In the genomic region with DNA sequence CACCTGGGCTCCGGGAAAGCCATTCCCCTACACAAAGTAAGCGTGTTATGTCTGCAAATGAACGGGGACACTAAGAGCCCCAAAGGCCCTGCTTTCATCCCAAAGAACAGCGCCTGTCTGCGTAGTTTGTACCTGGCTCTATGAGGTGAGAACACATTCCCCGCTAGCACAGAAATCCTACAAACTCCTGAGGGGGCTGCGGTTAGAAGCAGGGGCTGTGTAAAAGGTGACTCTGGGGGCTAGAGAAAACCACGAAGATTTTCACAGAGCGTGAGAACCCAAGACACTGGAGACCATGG, we compare ENCODE assay signal across 8 cellular contexts.
DNase-seq lines count a peak whose midpoint lies in the region; ATAC-seq, FAIRE-seq and TF ChIP-seq lines count a peak whose summit lies in the region.
"Not testable (repeated sequence)": the region's sequence is repeated elsewhere in the genome, so short reads cannot be mapped to it uniquely, and the experiment has no call there.

No MANE protein-coding gene starts in this region.

- H3K36me3 Mint-ChIP-seq in activated CD4-positive, alpha-beta memory T cell treated with anti-CD3 and anti-CD28 coated beads, Interleukin-2, amount 10 ng/mL, durations not matched to agents 7 days and 5 days (ENCODE audit: low read depth) = not testable (repeated sequence)

- peak overlapping the region; percentile 57; the same call in 1 of the 2 replicates for H3K4me3 ChIP-seq in Karpas-422 (ENCODE audit: low read length)
- not testable (repeated sequence) for H3K4me3 ChIP-seq in GM12878; esophagus (ENCODE audit: low read depth in 1 of 2, low read length in 2 of 2)
- H3K4me3 ChIP-seq in osteoblast (ENCODE audit: insufficient read depth, low read length) = peak overlapping the region; percentile 79
- peak overlapping the region; percentile 51 to 74 (median 71) for H3K4me3 ChIP-seq in subcutaneous abdominal adipose tissue (ENCODE audit: low read depth in 1 of 5, low read length in 5 of 5)

- ATAC-seq in GM12878 = not testable (repeated sequence)

- H4K20me1 ChIP-seq in Karpas-422 (ENCODE audit: insufficient read depth, low read depth, low read length); GM12878 (ENCODE audit: control insufficient read depth, insufficient read depth); osteoblast (ENCODE audit: insufficient read depth, low read length): not testable (repeated sequence)

- not testable (repeated sequence) for FAIRE-seq in GM12878 (lab: Jason Lieb, UNC)

- peaks cover 38% of the 10 kb centered on the region for H3K4me1 Mint-ChIP-seq in activated CD4-positive, alpha-beta memory T cell treated with anti-CD3 and anti-CD28 coated beads, Interleukin-2, amount 10 ng/mL, durations not matched to agents 7 days and 5 days

- not testable (repeated sequence) for H2AFZ ChIP-seq in Karpas-422 (ENCODE audit: low read length)
- peak overlapping the region; percentile 94; the same call in 1 of the 2 replicates for H2AFZ ChIP-seq in GM12878 (ENCODE audit: control insufficient read depth, low read depth, low read length)
- H2AFZ ChIP-seq in osteoblast (ENCODE audit: low read length) = peak overlapping the region; percentile 98

- H3K9ac ChIP-seq in Karpas-422 (ENCODE audit: low read length) = peak overlapping the region; percentile 34; the same call in 1 of the 2 replicates
- H3K9ac ChIP-seq in GM12878 (ENCODE audit: control insufficient read depth, insufficient read depth, low read length) = not testable (repeated sequence)
- H3K9ac ChIP-seq in subcutaneous abdominal adipose tissue (ENCODE audit: low read length in 5 of 5) = peak overlapping the region; percentile 30 to 76 (median 61)

- not testable (repeated sequence) for TF ChIP-seq CTCF in C4-2B (conservative IDR thresholded peaks at IDR 0.05); GM12878 (IDR thresholded peaks at IDR 0.05 in 2 of 3, conservative IDR thresholded peaks at IDR 0.05 in 1 of 3; ENCODE audit: control insufficient read depth in 2 of 3, extremely low read depth in 1 of 3, insufficient read depth in 1 of 3, low read depth in 3 of 3, low read length in 3 of 3); osteoblast (IDR thresholded peaks at IDR 0.05; ENCODE audit: extremely low read depth, low read depth, low read length)

- H3K36me3 ChIP-seq in Karpas-422 (ENCODE audit: insufficient read depth, low read length); GM12878 (ENCODE audit: control insufficient read depth in 2 of 2, insufficient read depth in 2 of 2, low read length in 1 of 2); esophagus (ENCODE audit: control insufficient read depth in 2 of 2, insufficient read depth in 2 of 2, low read length in 1 of 2); osteoblast (ENCODE audit: insufficient read depth, low read length); subcutaneous abdominal adipose tissue (ENCODE audit: control insufficient read depth in 5 of 5, insufficient read depth in 5 of 5, low read length in 5 of 5): not testable (repeated sequence)

- RAD21 ChIA-PET in GM12878 (lab: Charles Lee; ENCODE audit: unreplicated experiment) = not testable (repeated sequence)

- not testable (repeated sequence) for TF ChIP-seq POLR2A in GM12878 (IDR thresholded peaks at IDR 0.05; ENCODE audit: low read depth, low read length)

- WGBS in GM12878 (ENCODE audit: insufficient coverage, insufficient replicate concordance, low lambda C conversion rate, missing lambda C conversion rate) = 54% methylated on average over 9 of the region's 9 CpGs
- WGBS in esophagus, 2 donors = 61 to 66% methylated on average over 9 of the region's 9 CpGs

- H3K27me3 Mint-ChIP-seq in activated CD4-positive, alpha-beta memory T cell treated with anti-CD3 and anti-CD28 coated beads, Interleukin-2, amount 10 ng/mL, durations not matched to agents 7 days and 5 days = not testable (repeated sequence)

- TF ChIP-seq EP300 in GM12878 (IDR thresholded peaks at IDR 0.05; ENCODE audit: borderline replicate concordance in 1 of 2, control insufficient read depth in 1 of 2, low read depth in 2 of 2, low read length in 2 of 2) = not testable (repeated sequence)

- H3K27ac ChIP-seq in C4-2B (peak overlapping the region; percentile 85), esophagus (ENCODE audit: low read depth in 2 of 2, low read length in 1 of 2) (peak overlapping the region; percentile 90 to 98), layer of hippocampus (ENCODE audit: low read depth, low read length) (peak overlapping the region; percentile 85), osteoblast (ENCODE audit: low read depth, low read length) (peak overlapping the region; percentile 91), subcutaneous abdominal adipose tissue (ENCODE audit: low read depth, low read length) (peak overlapping the region; percentile 73)
- not testable (repeated sequence) for H3K27ac ChIP-seq in Karpas-422 (ENCODE audit: low read length); GM12878 (ENCODE audit: control insufficient read depth, insufficient read depth)

- SMC1A ChIA-PET in GM12878 (lab: Charles Lee; ENCODE audit: uncharacterized antibody, unreplicated experiment) = not testable (repeated sequence)

- intact Hi-C loops in GM12878 (cut with micrococcal nuclease; ENCODE audit: unreplicated experiment) = loop anchor here (2.0 kb wide), 1 partner anchor 15 kb away; no protein-coding TSS in a partner anchor

- not testable (repeated sequence) for DNase-seq in Karpas-422; activated CD4-positive, alpha-beta memory T cell treated with anti-CD3 and anti-CD28 coated beads, Interleukin-2, amount 10 ng/mL, durations not matched to agents 7 days and 5 days; GM12878 (ENCODE audit: low read depth, low spot score); osteoblast (ENCODE audit: insufficient read length, low spot score, missing footprints)

- not testable (repeated sequence) for H3K9me2 ChIP-seq in Karpas-422 (replicated peaks; ENCODE audit: insufficient read depth, low read length)

- BruUV-seq in GM12878 (replicated peaks; lab: Mats Ljungman, UMichigan) = not testable (repeated sequence)

- POLR2A ChIA-PET in activated CD4-positive, alpha-beta memory T cell treated with anti-CD3 and anti-CD28 coated beads, Interleukin-2, amount 10 ng/mL, durations not matched to agents 7 days and 5 days (lab: Charles Lee) = interaction anchor here (1.2 to 2.4 kb wide), 11 partner anchors 9 to 135 kb away, joined by 5 to 57 read pairs (median 11); no protein-coding TSS in a partner anchor
- POLR2A ChIA-PET in GM12878 (lab: Charles Lee) = interaction anchor here (0.9 to 1.5 kb wide), 2 partner anchors 15 to 72 kb away, joined by 3 read pairs; no protein-coding TSS in a partner anchor

- H3K4me3 Mint-ChIP-seq in activated CD4-positive, alpha-beta memory T cell treated with anti-CD3 and anti-CD28 coated beads, Interleukin-2, amount 10 ng/mL, durations not matched to agents 7 days and 5 days = peak overlapping the region; percentile 86

- H3K4me2 ChIP-seq in Karpas-422 (ENCODE audit: low read depth, low read length, poor library complexity, severe bottlenecking) = peak overlapping the region; percentile 66
- not testable (repeated sequence) for H3K4me2 ChIP-seq in GM12878 (ENCODE audit: control insufficient read depth, insufficient read depth)
- H3K4me2 ChIP-seq in osteoblast (ENCODE audit: insufficient read depth, low read length) = peak overlapping the region; percentile 85

- peaks cover 21% of the 10 kb centered on the region for H3K4me1 ChIP-seq in Karpas-422 (ENCODE audit: low read length)
- not testable (repeated sequence) for H3K4me1 ChIP-seq in GM12878 (ENCODE audit: control insufficient read depth, insufficient read depth, low read length); esophagus (ENCODE audit: control insufficient read depth in 2 of 2, insufficient read depth in 2 of 2, low read length in 1 of 2); osteoblast (ENCODE audit: insufficient read depth, low read length)
- peaks cover 6 to 10% (median 9%) of the 10 kb centered on the region in 5 donors for H3K4me1 ChIP-seq in subcutaneous abdominal adipose tissue (ENCODE audit: control insufficient read depth in 5 of 5, insufficient read depth in 5 of 5, low read length in 5 of 5)

- not testable (repeated sequence) for H3K9me3 ChIP-seq in Karpas-422 (ENCODE audit: low read length); GM12878 (replicated peaks; ENCODE audit: control insufficient read depth, insufficient read depth, low read length); esophagus (ENCODE audit: control insufficient read depth in 2 of 2, insufficient read depth in 1 of 2, low read depth in 1 of 2, low read length in 1 of 2); osteoblast (ENCODE audit: low read depth, low read length); subcutaneous abdominal adipose tissue (ENCODE audit: control insufficient read depth in 5 of 5, low read length in 5 of 5)

- peak overlapping the region; percentile 95 for H3K27ac Mint-ChIP-seq in activated CD4-positive, alpha-beta memory T cell treated with anti-CD3 and anti-CD28 coated beads, Interleukin-2, amount 10 ng/mL, durations not matched to agents 7 days and 5 days

- in situ Hi-C loops in GM12878 (cut with MboI) = not testable (repeated sequence)

- H3K79me2 ChIP-seq in Karpas-422 (ENCODE audit: low read length); GM12878 (ENCODE audit: control insufficient read depth, insufficient read depth, low read length); osteoblast (ENCODE audit: insufficient read depth, low read length): not testable (repeated sequence)

- not testable (repeated sequence) for H3K27me3 ChIP-seq in Karpas-422 (ENCODE audit: low read length); GM12878 (replicated peaks in 1 of 2; ENCODE audit: control insufficient read depth in 2 of 2, insufficient read depth in 2 of 2, low read length in 1 of 2); esophagus (ENCODE audit: control insufficient read depth in 1 of 2, insufficient read depth in 2 of 2, low read length in 2 of 2); layer of hippocampus (ENCODE audit: control insufficient read depth, insufficient read depth, low read length); osteoblast (ENCODE audit: insufficient read depth, low read length); subcutaneous abdominal adipose tissue (ENCODE audit: control insufficient read depth in 5 of 5, insufficient read depth in 4 of 5, low read length in 5 of 5)

- not testable (repeated sequence) for H3K9me3 Mint-ChIP-seq in activated CD4-positive, alpha-beta memory T cell treated with anti-CD3 and anti-CD28 coated beads, Interleukin-2, amount 10 ng/mL, durations not matched to agents 7 days and 5 days

- CTCF ChIA-PET in activated CD4-positive, alpha-beta memory T cell treated with anti-CD3 and anti-CD28 coated beads, Interleukin-2, amount 10 ng/mL, durations not matched to agents 7 days and 5 days (lab: Charles Lee) = interaction anchor here (0.8 to 2.1 kb wide), 2 partner anchors 16 to 54 kb away, joined by 3 to 12 read pairs; no protein-coding TSS in a partner anchor
- CTCF ChIA-PET in GM12878 (lab: Yijun Ruan, JAX) = not testable (repeated sequence)

- not testable (repeated sequence) for TF ChIP-seq RAD21 in GM12878 (IDR thresholded peaks at IDR 0.05; ENCODE audit: insufficient read depth, low read depth, low read length)
